Comparison of ENCODE assay signal across 25 cellular contexts in the genomic region with DNA sequence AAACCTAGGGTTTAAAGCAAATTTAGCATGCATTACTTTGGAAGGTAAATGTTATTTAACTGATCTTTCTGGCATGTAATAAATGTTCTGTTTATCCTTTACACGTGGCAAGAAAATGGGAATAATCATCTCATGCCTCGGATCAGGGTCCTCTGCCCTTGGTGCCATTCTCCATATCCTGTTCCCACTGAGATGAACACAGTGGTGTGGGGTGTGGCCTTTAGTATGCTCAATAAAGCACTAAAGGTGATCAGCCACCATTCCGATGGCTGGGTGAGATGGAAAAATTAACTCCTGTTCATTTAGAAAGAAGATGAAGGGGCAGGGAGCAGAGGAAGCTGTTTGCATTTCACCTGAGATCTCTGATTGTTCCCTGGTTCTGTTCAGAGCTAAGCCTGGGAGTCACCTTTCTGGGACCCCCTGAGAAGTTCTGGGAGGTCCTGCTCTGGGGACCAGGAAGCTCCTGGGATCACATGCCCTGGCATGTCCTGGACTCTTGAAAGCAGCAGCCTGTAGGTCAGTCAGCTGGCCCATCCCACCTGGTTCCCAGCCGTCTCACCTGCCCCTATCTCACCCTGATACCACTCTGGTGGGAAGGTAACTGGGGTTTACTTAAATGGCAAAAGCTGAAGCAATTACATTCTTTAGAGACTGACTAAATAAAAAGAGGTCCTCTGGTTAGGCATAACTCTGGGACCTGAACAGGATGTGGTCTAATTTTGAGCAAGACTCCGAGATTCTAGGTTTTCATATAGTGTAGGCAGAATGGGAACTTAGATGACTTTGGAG.
A peak's percentile ranks its signal among the peaks of the same experiment; 100 is the strongest.
DNase-seq lines count a peak whose midpoint lies in the region; ATAC-seq and TF ChIP-seq lines count a peak whose summit lies in the region.
"Had no signal": no experiment of that assay in that cellular context is flagged by ENCODE, and none has a peak within 500 bp of the region (broad histone marks: within the 10 kb centered on the region; RNA-seq: fewer than 3 reads in every experiment).

No MANE protein-coding gene starts in this region.

- H3K4me1 ChIP-seq in RWPE2 (ENCODE audit: insufficient read depth, poor library complexity, severe bottlenecking) (peaks cover 22% of the 10 kb centered on the region), OCI-LY7 (ENCODE audit: insufficient read depth, low read length, poor library complexity, severe bottlenecking) (no peaks in the 10 kb centered on the region)

- CTCF ChIA-PET in OCI-LY7 (lab: Charles Lee; ENCODE audit: unreplicated experiment) = no interaction called here

- peaks cover 23% of the 10 kb centered on the region for H3K4me1 Mint-ChIP-seq in stimulated activated effector memory CD8-positive, alpha-beta T cell treated with anti-CD3 and anti-CD28 coated beads, Interleukin-12 subunit alpha, Interleukin-12 subunit beta, amount 100 ng/mL, for 72 hours
- H3K4me1 Mint-ChIP-seq: brain, CD14-positive monocyte, neural crest cell had no signal

- no peak overlapping the region for H3K4me2 ChIP-seq in OCI-LY7 (ENCODE audit: low read length)

- 0 out of 2 replicates have a peak, but pooled peaks cover 5% of the 10 kb centered on the region for H3K36me3 ChIP-seq in RWPE2 (ENCODE audit: low read depth)
- H3K36me3 ChIP-seq in OCI-LY7 (ENCODE audit: insufficient read depth, low read length) = no peaks in the 10 kb centered on the region

- H3K79me2 ChIP-seq in OCI-LY7 (ENCODE audit: insufficient read depth, low read depth, low read length) = no peaks in the 10 kb centered on the region

- no peaks in the 10 kb centered on the region for H4K20me1 ChIP-seq in OCI-LY7 (ENCODE audit: insufficient read depth, low read length)

- no peaks in the 10 kb centered on the region for H3K27me3 ChIP-seq in RWPE2 (ENCODE audit: insufficient read depth, poor library complexity, severe bottlenecking)
- H3K27me3 ChIP-seq: esophagus muscularis mucosa, heart left ventricle had no signal

- H3K9me3 ChIP-seq in RWPE2 (ENCODE audit: severe bottlenecking) = no peaks in the 10 kb centered on the region
- H3K9me3 ChIP-seq in OCI-LY7 (ENCODE audit: low read length) = no peaks in the 10 kb centered on the region
- H3K9me3 ChIP-seq: esophagus muscularis mucosa, heart left ventricle had no signal

- H3K4me3 Mint-ChIP-seq in stimulated activated effector memory CD8-positive, alpha-beta T cell treated with anti-CD3 and anti-CD28 coated beads, Interleukin-12 subunit alpha, Interleukin-12 subunit beta, amount 100 ng/mL, for 72 hours = no peak overlapping the region
- H3K4me3 Mint-ChIP-seq: brain; CD14-positive monocyte; dendritic cell treated with granulocyte-macrophage colony-stimulating factor and Interleukin-4, amounts not matched to agents 40 ng/mL and 50 ng/mL, for 4 days; neural crest cell had no signal

- H3K27ac ChIP-seq in RWPE2 (ENCODE audit: poor library complexity, severe bottlenecking) (peak overlapping the region; percentile 56), OCI-LY7 (ENCODE audit: low read depth, low read length, poor library complexity, severe bottlenecking) (no peak overlapping the region)
- H3K27ac ChIP-seq: esophagus muscularis mucosa, heart left ventricle had no signal

- POLR2A ChIA-PET in OCI-LY7 (lab: Charles Lee) = no interaction called here

- BruUV-seq in OCI-LY7 (replicated peaks; lab: Mats Ljungman, UMichigan) = no TSS peak

- TF ChIP-seq CTCF in RWPE2 (IDR thresholded peaks at IDR 0.05; ENCODE audit: poor library complexity, severe bottlenecking) = no peak
- no peak for TF ChIP-seq CTCF in OCI-LY7 (conservative IDR thresholded peaks at IDR 0.05; ENCODE audit: low read length)

- no peak overlapping the region for H3K4me3 ChIP-seq in RWPE2 (ENCODE audit: severe bottlenecking)
- H3K4me3 ChIP-seq in OCI-LY7 (ENCODE audit: low read depth, low read length, poor library complexity, severe bottlenecking) = no peak overlapping the region
- H3K4me3 ChIP-seq: esophagus muscularis mucosa, heart left ventricle had no signal

- H3K9me2 ChIP-seq in OCI-LY7 (ENCODE audit: insufficient read depth, low read length) = no peaks in the 10 kb centered on the region

- intact Hi-C loops in OCI-LY7 (cut with micrococcal nuclease; ENCODE audit: unreplicated experiment) = no loop called here

- no peak overlapping the region for H2AFZ ChIP-seq in OCI-LY7 (ENCODE audit: low read length)

- ATAC-seq in activated naive CD4-positive, alpha-beta T cell treated with anti-CD3 and anti-CD28 coated beads, Interleukin-2, amount 50 U/mL, for 72 hours = no peak
- ATAC-seq in RWPE2 (ENCODE audit: low read depth) (peak; percentile 84), HG03521 (IDR thresholded peaks at IDR 0.05; ENCODE audit: unreplicated experiment) (no peak)
- no peak for ATAC-seq in stimulated activated effector memory CD8-positive, alpha-beta T cell treated with anti-CD3 and anti-CD28 coated beads, Interleukin-12 subunit alpha, Interleukin-12 subunit beta, amount 100 ng/mL, for 72 hours
- ATAC-seq: heart left ventricle had no signal

- peak overlapping the region; percentile 39 to 75 for H3K27ac Mint-ChIP-seq in activated naive CD4-positive, alpha-beta T cell treated with anti-CD3 and anti-CD28 coated beads, Interleukin-2, amount 50 U/mL, for 72 hours
- peak overlapping the region; percentile 39 for H3K27ac Mint-ChIP-seq in stimulated activated effector memory CD8-positive, alpha-beta T cell treated with anti-CD3 and anti-CD28 coated beads, Interleukin-12 subunit alpha, Interleukin-12 subunit beta, amount 100 ng/mL, for 72 hours
- H3K27ac Mint-ChIP-seq: CD14-positive monocyte; dendritic cell treated with granulocyte-macrophage colony-stimulating factor and Interleukin-4, amounts not matched to agents 40 ng/mL and 50 ng/mL, for 4 days had no signal

- DNase-seq in activated naive CD4-positive, alpha-beta T cell treated with anti-CD3 and anti-CD28 coated beads, Interleukin-2, amount 50 U/mL, for 72 hours (ENCODE audit: low spot score in 2 of 2) = no peak
- DNase-seq in activated naive CD4-positive, alpha-beta T cell treated with Interleukin-2 at 50 U/mL for 16 hours = no peak
- DNase-seq in RWPE2 (ENCODE audit: low spot score) = no peak
- DNase-seq in fibroblast of peridontal ligament (ENCODE audit: extremely low read depth) = peak; percentile 41
- peak in 1 of 2 donors; percentile 45 for DNase-seq in stimulated activated effector memory CD8-positive, alpha-beta T cell treated with anti-CD3 and anti-CD28 coated beads, Interleukin-12 subunit alpha, Interleukin-12 subunit beta, amount 100 ng/mL, for 72 hours (ENCODE audit: low spot score in 2 of 2)
- no peak for DNase-seq in SW 1271 (lab: John Stamatoyannopoulos, UW)
- DNase-seq in OCI-LY7 (ENCODE audit: low spot score) = no peak
- DNase-seq: 8988T; activated CD8-positive, alpha-beta memory T cell treated with anti-CD3 and anti-CD28 coated beads, Interleukin-2, amount 50 U/mL, for 48 hours; activated naive CD4-positive, alpha-beta T cell treated with anti-CD3 and anti-CD28 coated beads, Interleukin-2, amount 50 U/mL, for 16 hours; DMS79; heart left ventricle; KBM-7; NCI-H1092 treated with DMSO at 0.1 percent for 48 hours; NCI-H2107; NCI-H526; OCI-M1; stimulated activated naive CD4-positive, alpha-beta T cell; T-helper 9 cell had no signal

- no peaks in the 10 kb centered on the region for H3K36me3 Mint-ChIP-seq in activated naive CD4-positive, alpha-beta T cell treated with anti-CD3 and anti-CD28 coated beads, Interleukin-2, amount 50 U/mL, for 72 hours
- peaks cover 6% of the 10 kb centered on the region for H3K36me3 Mint-ChIP-seq in stimulated activated effector memory CD8-positive, alpha-beta T cell treated with anti-CD3 and anti-CD28 coated beads, Interleukin-12 subunit alpha, Interleukin-12 subunit beta, amount 100 ng/mL, for 72 hours

- no peaks in the 10 kb centered on the region for H3K9me3 Mint-ChIP-seq in activated naive CD4-positive, alpha-beta T cell treated with anti-CD3 and anti-CD28 coated beads, Interleukin-2, amount 50 U/mL, for 72 hours
- no peaks in the 10 kb centered on the region for H3K9me3 Mint-ChIP-seq in stimulated activated effector memory CD8-positive, alpha-beta T cell treated with anti-CD3 and anti-CD28 coated beads, Interleukin-12 subunit alpha, Interleukin-12 subunit beta, amount 100 ng/mL, for 72 hours
- H3K9me3 Mint-ChIP-seq: brain; CD14-positive monocyte; dendritic cell treated with granulocyte-macrophage colony-stimulating factor and Interleukin-4, amounts not matched to agents 40 ng/mL and 50 ng/mL, for 4 days had no signal
